In genomic region chr14:99035712-99036593, GRCh38 we compare ENCODE assay signal across 9 cellular contexts.
DNase-seq lines count a peak whose midpoint lies in the region; ATAC-seq and TF ChIP-seq lines count a peak whose summit lies in the region.
"Had no signal": no experiment of that assay in that cellular context is flagged by ENCODE, and none has a peak within 500 bp of the region (broad histone marks: within the 10 kb centered on the region; RNA-seq: fewer than 3 reads in every experiment).

No MANE protein-coding gene starts in this region.

- H3K36me3 Mint-ChIP-seq in mesothelial cell of epicardium = no peaks in the 10 kb centered on the region
- H3K36me3 Mint-ChIP-seq in CD8-positive, alpha-beta memory T cell = peaks cover 0 to 4% (median 4%) of the 10 kb centered on the region in 3 donors
- H3K36me3 Mint-ChIP-seq in activated naive CD8-positive, alpha-beta T cell treated with anti-CD3 and anti-CD28 coated beads for 36 hours = no peaks in the 10 kb centered on the region

- no peaks in the 10 kb centered on the region for H3K4me1 ChIP-seq in CD8-positive, alpha-beta memory T cell (ENCODE audit: insufficient read depth, low read length)

- peaks cover 13% of the 10 kb centered on the region for H3K4me1 Mint-ChIP-seq in mesothelial cell of epicardium
- no peaks in the 10 kb centered on the region for H3K4me1 Mint-ChIP-seq in CD8-positive, alpha-beta memory T cell
- H3K4me1 Mint-ChIP-seq in activated naive CD8-positive, alpha-beta T cell treated with anti-CD3 and anti-CD28 coated beads for 36 hours = no peaks in the 10 kb centered on the region

- H3K27me3 Mint-ChIP-seq in mesothelial cell of epicardium (ENCODE audit: low read depth) = peaks cover 3% of the 10 kb centered on the region
- peaks cover 3 to 4% of the 10 kb centered on the region in 2 donors for H3K27me3 Mint-ChIP-seq in CD8-positive, alpha-beta memory T cell
- no peaks in the 10 kb centered on the region for H3K27me3 Mint-ChIP-seq in activated naive CD8-positive, alpha-beta T cell treated with anti-CD3 and anti-CD28 coated beads for 36 hours

- no peaks in the 10 kb centered on the region for H3K27me3 ChIP-seq in CD8-positive, alpha-beta memory T cell (ENCODE audit: insufficient read depth, low read length, poor library complexity, severe bottlenecking)

- no peak for TF ChIP-seq CTCF in epithelial cell of proximal tubule (conservative IDR thresholded peaks at IDR 0.05; ENCODE audit: low read depth, low read length)
- TF ChIP-seq CTCF in mesothelial cell of epicardium (IDR thresholded peaks at IDR 0.05; ENCODE audit: unreplicated experiment) = no peak

- H3K9me3 ChIP-seq in CD8-positive, alpha-beta memory T cell (ENCODE audit: low read length) = no peaks in the 10 kb centered on the region

- DNase-seq in 8988T (peak; percentile 82), LoVo (ENCODE audit: low spot score) (peak; percentile 74), epithelial cell of proximal tubule (ENCODE audit: low read depth) (no peak), mesothelial cell of epicardium (ENCODE audit: low spot score in 2 of 2, unreplicated experiment in 2 of 2) (peak; percentile 40 to 70)
- no peak for DNase-seq in CD8-positive, alpha-beta memory T cell
- DNase-seq in activated naive CD8-positive, alpha-beta T cell treated with anti-CD3 and anti-CD28 coated beads for 36 hours = no peak
- DNase-seq: NCI-H82 had no signal

- H3K9me3 Mint-ChIP-seq in mesothelial cell of epicardium = peaks cover 7% of the 10 kb centered on the region
- peaks cover 0 to 2% (median 0%) of the 10 kb centered on the region in 5 donors for H3K9me3 Mint-ChIP-seq in CD8-positive, alpha-beta memory T cell
- H3K9me3 Mint-ChIP-seq in activated naive CD8-positive, alpha-beta T cell treated with anti-CD3 and anti-CD28 coated beads for 36 hours = no peaks in the 10 kb centered on the region

- H3K4me3 ChIP-seq in epithelial cell of proximal tubule (ENCODE audit: low read depth, low read length) = peak overlapping the region; percentile 19
- no peak overlapping the region for H3K4me3 ChIP-seq in CD8-positive, alpha-beta memory T cell (ENCODE audit: low read length)

- POLR2A ChIA-PET in CD8-positive, alpha-beta memory T cell (lab: Charles Lee) = no interaction called here

- H3K27ac Mint-ChIP-seq in mesothelial cell of epicardium = peak overlapping the region; percentile 75
- no peak overlapping the region for H3K27ac Mint-ChIP-seq in CD8-positive, alpha-beta memory T cell
- H3K27ac Mint-ChIP-seq in activated naive CD8-positive, alpha-beta T cell treated with anti-CD3 and anti-CD28 coated beads for 36 hours = no peak overlapping the region

- CTCF ChIA-PET in CD8-positive, alpha-beta memory T cell (lab: Charles Lee) = interaction anchor here (0.6 kb wide), 1 partner anchor 310 kb away, joined by 4 read pairs; no protein-coding TSS in a partner anchor

- peak overlapping the region; percentile 24 for H3K4me3 Mint-ChIP-seq in mesothelial cell of epicardium
- no peak overlapping the region for H3K4me3 Mint-ChIP-seq in CD8-positive, alpha-beta memory T cell
- no peak overlapping the region for H3K4me3 Mint-ChIP-seq in activated naive CD8-positive, alpha-beta T cell treated with anti-CD3 and anti-CD28 coated beads for 36 hours

- H3K27ac ChIP-seq in CD8-positive, alpha-beta memory T cell (ENCODE audit: low read depth, low read length) = no peak overlapping the region

- ATAC-seq in GM21360 (IDR thresholded peaks at IDR 0.05; ENCODE audit: unreplicated experiment) = no peak
- no peak for ATAC-seq in GM19324 (IDR thresholded peaks at IDR 0.05; ENCODE audit: low FRiP score, unreplicated experiment)

- no peaks in the 10 kb centered on the region for H3K36me3 ChIP-seq in CD8-positive, alpha-beta memory T cell (ENCODE audit: insufficient read depth, low read length)

Comparison
In these comparisons a context has a peak if more than half of its experiments do, and no peak if none do; other contexts are left out.
1. DNase-seq: peak in 8988T (single experiment), LoVo (single experiment) and mesothelial cell of epicardium (2 of 2); none in epithelial cell of proximal tubule (single experiment), CD8-positive, alpha-beta memory T cell (0 of 5) and activated naive CD8-positive, alpha-beta T cell treated with anti-CD3 and anti-CD28 coated beads for 36 hours (single experiment).